ENCODE assay signal across 8 cellular contexts in genomic region chr11:13680501-13681264, GRCh38. TPM values are rescaled to one million over a fixed set of nuclear protein-coding genes. Genes with fewer than 3 reads are reported as not detected.
DNase-seq lines count a peak whose midpoint lies in the region; ATAC-seq and TF ChIP-seq lines count a peak whose summit lies in the region.

No MANE protein-coding gene starts in this region.

- DNase-seq in fibroblast of the aortic adventitia (ENCODE audit: low read depth) (peak; percentile 8), hepatic stellate cell (ENCODE audit: low spot score) (no peak), COR-L47 (lab: John Stamatoyannopoulos, UW) (no peak), NCI-H510A (lab: John Stamatoyannopoulos, UW) (no peak)
- DNase-seq in activated CD4-positive, CD25-positive, alpha-beta regulatory T cell treated with anti-CD3 and anti-CD28 coated beads, Interleukin-2, amount 50 U/mL, for 72 hours = no peak

- no peak for TF ChIP-seq RAD21 in Ishikawa (IDR thresholded peaks at IDR 0.05; ENCODE audit: low read depth)

- ATAC-seq in GM18502 (IDR thresholded peaks at IDR 0.05; ENCODE audit: poor library complexity, unreplicated experiment) (peak; percentile 94), GM21717 (IDR thresholded peaks at IDR 0.05; ENCODE audit: unreplicated experiment) (peak; percentile 89)

- no peak for TF ChIP-seq CTCF in fibroblast of the aortic adventitia (IDR thresholded peaks at IDR 0.05; ENCODE audit: insufficient read depth, low read length)

- no peak overlapping the region for H3K4me3 ChIP-seq in fibroblast of the aortic adventitia (ENCODE audit: low read depth, low read length)

- TF ChIP-seq EP300 in Ishikawa (IDR thresholded peaks at IDR 0.05; ENCODE audit: borderline replicate concordance) = no peak

TF ChIP-seq in Ishikawa, 13 proteins besides CTCF, POLR2A, EP300 and RAD21:
- TF ChIP-seq, protein P1, sequence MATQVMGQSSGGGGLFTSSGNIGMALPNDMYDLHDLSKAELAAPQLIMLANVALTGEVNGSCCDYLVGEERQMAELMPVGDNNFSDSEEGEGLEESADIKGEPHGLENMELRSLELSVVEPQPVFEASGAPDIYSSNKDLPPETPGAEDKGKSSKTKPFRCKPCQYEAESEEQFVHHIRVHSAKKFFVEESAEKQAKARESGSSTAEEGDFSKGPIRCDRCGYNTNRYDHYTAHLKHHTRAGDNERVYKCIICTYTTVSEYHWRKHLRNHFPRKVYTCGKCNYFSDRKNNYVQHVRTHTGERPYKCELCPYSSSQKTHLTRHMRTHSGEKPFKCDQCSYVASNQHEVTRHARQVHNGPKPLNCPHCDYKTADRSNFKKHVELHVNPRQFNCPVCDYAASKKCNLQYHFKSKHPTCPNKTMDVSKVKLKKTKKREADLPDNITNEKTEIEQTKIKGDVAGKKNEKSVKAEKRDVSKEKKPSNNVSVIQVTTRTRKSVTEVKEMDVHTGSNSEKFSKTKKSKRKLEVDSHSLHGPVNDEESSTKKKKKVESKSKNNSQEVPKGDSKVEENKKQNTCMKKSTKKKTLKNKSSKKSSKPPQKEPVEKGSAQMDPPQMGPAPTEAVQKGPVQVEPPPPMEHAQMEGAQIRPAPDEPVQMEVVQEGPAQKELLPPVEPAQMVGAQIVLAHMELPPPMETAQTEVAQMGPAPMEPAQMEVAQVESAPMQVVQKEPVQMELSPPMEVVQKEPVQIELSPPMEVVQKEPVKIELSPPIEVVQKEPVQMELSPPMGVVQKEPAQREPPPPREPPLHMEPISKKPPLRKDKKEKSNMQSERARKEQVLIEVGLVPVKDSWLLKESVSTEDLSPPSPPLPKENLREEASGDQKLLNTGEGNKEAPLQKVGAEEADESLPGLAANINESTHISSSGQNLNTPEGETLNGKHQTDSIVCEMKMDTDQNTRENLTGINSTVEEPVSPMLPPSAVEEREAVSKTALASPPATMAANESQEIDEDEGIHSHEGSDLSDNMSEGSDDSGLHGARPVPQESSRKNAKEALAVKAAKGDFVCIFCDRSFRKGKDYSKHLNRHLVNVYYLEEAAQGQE (IDR thresholded peaks at IDR 0.05; ENCODE audit: low read depth) = no peak
- TF ChIP-seq FOXM1 (IDR thresholded peaks at IDR 0.05; ENCODE audit: borderline replicate concordance, low read depth) = no peak
- no peak for TF ChIP-seq EGR1 (IDR thresholded peaks at IDR 0.05)
- no peak for TF ChIP-seq ZBTB7A (IDR thresholded peaks at IDR 0.05; ENCODE audit: low read depth)
- TF ChIP-seq CREB1 (IDR thresholded peaks at IDR 0.05; ENCODE audit: low read depth) = no peak
- no peak for TF ChIP-seq CEBPB (IDR thresholded peaks at IDR 0.05)
- TF ChIP-seq USF1 (IDR thresholded peaks at IDR 0.05) = 0 out of 2 replicates have a peak, but pooled peaks have one; percentile 37
- no peak for TF ChIP-seq YY1 (IDR thresholded peaks at IDR 0.05; ENCODE audit: low read depth)

RNA-seq across cellular contexts. Expression of gene FAR1, which starts 12.2 kb away (rescaled TPM):
- 67.6 and 124 TPM in 2 replicates for total RNA-seq in fibroblast of the aortic adventitia (ENCODE audit: low replicate concordance)
